Comparison of ENCODE assay signal across 16 cellular contexts in genomic region chr9:136088481-136088938, GRCh38. TPM values are rescaled to one million over a fixed set of nuclear protein-coding genes. Genes with fewer than 3 reads are reported as not detected.
DNase-seq lines count a peak whose midpoint lies in the region; ATAC-seq and TF ChIP-seq lines count a peak whose summit lies in the region.
"Had no signal": no experiment of that assay in that cellular context is flagged by ENCODE, and none has a peak within 500 bp of the region (broad histone marks: within the 10 kb centered on the region; RNA-seq: fewer than 3 reads in every experiment).

No MANE protein-coding gene starts in this region.

- H3K4me3 ChIP-seq in HL-60 (replicated peaks; ENCODE audit: insufficient read depth, low read length) = peak overlapping the region; percentile 20
- H3K4me3 ChIP-seq in ascending aorta = peak overlapping the region; percentile 3
- H3K4me3 ChIP-seq: PC-9 had no signal

- intact Hi-C loops in ascending aorta (cut with DNase I) = no loop called here

- peak overlapping the region; percentile 97 for H3K27ac ChIP-seq in HL-60 (replicated peaks)
- peak overlapping the region; percentile 83 to 90 for H3K27ac ChIP-seq in ascending aorta
- peak overlapping the region; percentile 65 for H3K27ac ChIP-seq in layer of hippocampus (ENCODE audit: low read depth, low read length)
- H3K27ac ChIP-seq in substantia nigra (ENCODE audit: low read depth, low read length, poor library complexity, severe bottlenecking) = peak overlapping the region; percentile 30
- H3K27ac ChIP-seq: PC-9, VCaP had no signal

- DNase-seq in HL-60 (ENCODE audit: low read depth in 1 of 2, low spot score in 1 of 2) = no peak
- DNase-seq in ascending aorta (ENCODE audit: low spot score in 2 of 2) = no peak
- DNase-seq in substantia nigra (lab: John Stamatoyannopoulos, UW) = no peak
- no peak for DNase-seq in NCI-H2081 (lab: John Stamatoyannopoulos, UW)
- DNase-seq in SKM-1 treated with dmso at 0.1 percent for 144 hours (lab: John Stamatoyannopoulos, UW; ENCODE audit: unreplicated experiment) = no peak
- DNase-seq: CD4-positive, alpha-beta T cell; dermis blood vessel endothelial cell; mesendoderm; NCI-H1694; NCI-H510A; PC-9; stimulated activated naive CD4-positive, alpha-beta T cell; T-cell had no signal

- no peak for ATAC-seq in HG03280 (IDR thresholded peaks at IDR 0.05; ENCODE audit: unreplicated experiment)

- H3K4me1 ChIP-seq in ascending aorta = peaks cover 41 to 75% of the 10 kb centered on the region in 2 donors

- TF ChIP-seq CTCF in HL-60 (IDR thresholded peaks at IDR 0.05; ENCODE audit: insufficient read depth, low read length) (no peak), ascending aorta (IDR thresholded peaks at IDR 0.05) (no peak)

- no peaks in the 10 kb centered on the region for H3K36me3 ChIP-seq in ascending aorta

- H3K27me3 ChIP-seq in HL-60 (ENCODE audit: insufficient read depth, poor library complexity, severe bottlenecking) (no peaks in the 10 kb centered on the region), ascending aorta (no peaks in the 10 kb centered on the region), layer of hippocampus (ENCODE audit: control insufficient read depth, insufficient read depth, low read length) (no peaks in the 10 kb centered on the region)

- H3K9me3 ChIP-seq in ascending aorta = no peaks in the 10 kb centered on the region

RNA-seq across cellular contexts. Expression of gene NACC2, which starts 6.6 kb away (rescaled TPM):
- total RNA-seq in ascending aorta = 72.2 TPM

RNA-seq across cellular contexts. Expression of gene TMEM250, which starts 30.2 kb away (rescaled TPM):
- 80.3 TPM for total RNA-seq in ascending aorta

Comparison
In these comparisons a context has a peak if more than half of its experiments do, and no peak if none do; other contexts are left out.
1. H3K27ac ChIP-seq: peak in every context shown above with its lines; median percentile 97 in HL-60; 86 in ascending aorta; 65 in layer of hippocampus; 30 in substantia nigra.